Comparison of ENCODE assay signal across 9 cellular contexts in genomic region chr20:17964632-17965031, GRCh38. TPM values are rescaled to one million over a fixed set of nuclear protein-coding genes. Genes with fewer than 3 reads are reported as not detected.
A peak's percentile ranks its signal among the peaks of the same experiment; 100 is the strongest.
DNase-seq lines count a peak whose midpoint lies in the region; TF ChIP-seq lines count a peak whose summit lies in the region.
"Had no signal": no experiment of that assay in that cellular context is flagged by ENCODE, and none has a peak within 500 bp of the region (broad histone marks: within the 10 kb centered on the region; RNA-seq: fewer than 3 reads in every experiment).

No MANE protein-coding gene starts in this region.

- no peaks in the 10 kb centered on the region for H3K36me3 ChIP-seq in CD8-positive, alpha-beta memory T cell (ENCODE audit: insufficient read depth, low read length)
- H3K36me3 ChIP-seq in MM.1S (replicated peaks; ENCODE audit: insufficient read depth, low read length) (peaks cover 17% of the 10 kb centered on the region; the same call in 1 of the 2 replicates), ectodermal cell (ENCODE audit: control insufficient read depth, insufficient read depth, low read length) (no peaks in the 10 kb centered on the region), neural progenitor cell (peaks cover 3% of the 10 kb centered on the region)
- H3K36me3 ChIP-seq: thoracic aorta had no signal

- CTCF ChIA-PET in CD8-positive, alpha-beta memory T cell (lab: Charles Lee), result interaction anchor here (1.1 to 4.1 kb wide), 5 partner anchors 10 to 284 kb away, joined by 3 to 22 read pairs (median 11); partner anchors contain the start of gene RRBP1

- no peaks in the 10 kb centered on the region for H3K9me3 ChIP-seq in CD8-positive, alpha-beta memory T cell (ENCODE audit: low read length)
- H3K9me3 ChIP-seq in MM.1S (replicated peaks; ENCODE audit: insufficient read depth, low read length) (no peaks in the 10 kb centered on the region), ectodermal cell (ENCODE audit: control insufficient read depth, low read length) (no peaks in the 10 kb centered on the region), neural progenitor cell (ENCODE audit: low read depth) (no peaks in the 10 kb centered on the region)
- H3K9me3 ChIP-seq: thoracic aorta had no signal

- peak overlapping the region; percentile 90 to 98 (median 96) for H3K27ac Mint-ChIP-seq in CD8-positive, alpha-beta memory T cell
- H3K27ac Mint-ChIP-seq in neural progenitor cell, result no peak overlapping the region

- no peak for DNase-seq in CD8-positive, alpha-beta memory T cell
- DNase-seq in MM.1S, result no peak
- no peak for DNase-seq in neural progenitor cell (ENCODE audit: low spot score)
- no peak for DNase-seq in NCI-H2196 (lab: John Stamatoyannopoulos, UW; ENCODE audit: unreplicated experiment)
- DNase-seq in pons (ENCODE audit: low spot score), result no peak
- DNase-seq in NCI-H2107 treated with DMSO at 0.1 percent for 48 hours (lab: John Stamatoyannopoulos, UW; ENCODE audit: unreplicated experiment), result no peak
- DNase-seq in DMS153 (lab: John Stamatoyannopoulos, UW), result no peak

- H3K4me2 ChIP-seq in MM.1S (ENCODE audit: low read depth, low read length), result peak overlapping the region; percentile 99
- peak overlapping the region; percentile 95 for H3K4me2 ChIP-seq in neural progenitor cell

- peaks cover 61% of the 10 kb centered on the region for H4K20me1 ChIP-seq in MM.1S (ENCODE audit: insufficient read depth, low read length)
- H4K20me1 ChIP-seq in neural progenitor cell (ENCODE audit: low read depth), result peaks cover 84% of the 10 kb centered on the region

- H2AFZ ChIP-seq in MM.1S (ENCODE audit: low read length), result no peak overlapping the region
- no peak overlapping the region for H2AFZ ChIP-seq in neural progenitor cell (replicated peaks)

- H3F3A ChIP-seq in MM.1S (ENCODE audit: insufficient read depth, low read length) (peaks cover 60% of the 10 kb centered on the region), neural progenitor cell (ENCODE audit: low read depth) (peaks cover 45% of the 10 kb centered on the region)

- H3K9ac ChIP-seq in MM.1S (ENCODE audit: low read length), result peak overlapping the region; percentile 99; the same call in 1 of the 2 replicates
- no peak overlapping the region for H3K9ac ChIP-seq in neural progenitor cell

- H3K27me3 Mint-ChIP-seq in CD8-positive, alpha-beta memory T cell, result no peaks in the 10 kb centered on the region
- no peaks in the 10 kb centered on the region for H3K27me3 Mint-ChIP-seq in neural progenitor cell (ENCODE audit: insufficient read depth, low read depth)

- H3K27me3 ChIP-seq in CD8-positive, alpha-beta memory T cell (ENCODE audit: insufficient read depth, low read length, poor library complexity, severe bottlenecking), result no peaks in the 10 kb centered on the region
- no peaks in the 10 kb centered on the region for H3K27me3 ChIP-seq in MM.1S (replicated peaks; ENCODE audit: insufficient read depth, low read length)
- no peaks in the 10 kb centered on the region for H3K27me3 ChIP-seq in ectodermal cell (ENCODE audit: control insufficient read depth, insufficient read depth, low read length, poor library complexity, severe bottlenecking)
- no peaks in the 10 kb centered on the region for H3K27me3 ChIP-seq in neural progenitor cell

- H3K79me2 ChIP-seq in MM.1S (ENCODE audit: low read length), result peaks cover 94% of the 10 kb centered on the region
- H3K79me2 ChIP-seq in neural progenitor cell (ENCODE audit: low read depth), result peaks cover 97% of the 10 kb centered on the region

- peak overlapping the region; percentile 84 to 97 (median 94) for H3K4me3 Mint-ChIP-seq in CD8-positive, alpha-beta memory T cell
- peak overlapping the region; percentile 8 for H3K4me3 Mint-ChIP-seq in neural progenitor cell

- TF ChIP-seq CTCF in MM.1S (IDR thresholded peaks at IDR 0.05; ENCODE audit: low read length) (no peak), neural progenitor cell (IDR thresholded peaks at IDR 0.05) (no peak)

- peaks cover 60% of the 10 kb centered on the region for H3K4me1 ChIP-seq in CD8-positive, alpha-beta memory T cell (ENCODE audit: insufficient read depth, low read length)
- H3K4me1 ChIP-seq in MM.1S (ENCODE audit: low read length), result peaks cover 55% of the 10 kb centered on the region
- peaks cover 23% of the 10 kb centered on the region for H3K4me1 ChIP-seq in ectodermal cell (ENCODE audit: control insufficient read depth, insufficient read depth, low read length)
- peaks cover 49% of the 10 kb centered on the region for H3K4me1 ChIP-seq in neural progenitor cell

- no peaks in the 10 kb centered on the region for H3K9me3 Mint-ChIP-seq in CD8-positive, alpha-beta memory T cell
- H3K9me3 Mint-ChIP-seq in neural progenitor cell, result no peaks in the 10 kb centered on the region

- H3K27ac ChIP-seq in CD8-positive, alpha-beta memory T cell (ENCODE audit: low read depth, low read length), result peak overlapping the region; percentile 49
- H3K27ac ChIP-seq in MM.1S (ENCODE audit: low read length) (peak overlapping the region; percentile 3; the same call in 1 of the 2 replicates), ectodermal cell (ENCODE audit: insufficient read depth, low read depth, low read length, poor library complexity, severe bottlenecking) (no peak overlapping the region), neural progenitor cell (no peak overlapping the region)

- H3K9me2 ChIP-seq in MM.1S (replicated peaks; ENCODE audit: insufficient read depth, low read length), result no peaks in the 10 kb centered on the region

- peak overlapping the region; percentile 95 for H3K4me3 ChIP-seq in CD8-positive, alpha-beta memory T cell (ENCODE audit: low read length)
- H3K4me3 ChIP-seq in MM.1S (ENCODE audit: low read length) (peak overlapping the region; percentile 97; the same call in 1 of the 2 replicates), ectodermal cell (ENCODE audit: insufficient read depth, low read depth, low read length) (peak overlapping the region; percentile 98), neural progenitor cell (peak overlapping the region; percentile 88)

- 54 to 63% methylated on average over 3 of the region's 3 CpGs for WGBS in ectodermal cell, 2 experiments

- H3K36me3 Mint-ChIP-seq in CD8-positive, alpha-beta memory T cell, result peaks cover 0 to 27% (median 2%) of the 10 kb centered on the region in 3 donors
- peaks cover 19% of the 10 kb centered on the region for H3K36me3 Mint-ChIP-seq in neural progenitor cell

- H3K4me1 Mint-ChIP-seq in CD8-positive, alpha-beta memory T cell, result peaks cover 71 to 82% (median 76%) of the 10 kb centered on the region in 3 donors
- peaks cover 57% of the 10 kb centered on the region for H3K4me1 Mint-ChIP-seq in neural progenitor cell

- POLR2A ChIA-PET in CD8-positive, alpha-beta memory T cell (lab: Charles Lee), result interaction anchor here (0.6 kb wide), 1 partner anchor 8 kb away, joined by 5 read pairs; no protein-coding TSS in a partner anchor

RNA-seq across cellular contexts. Expression of gene SNX5, which starts 4.0 kb away (rescaled TPM):
- 100 to 1,000 TPM; 174 to 191 TPM for total RNA-seq in CD8-positive, alpha-beta memory T cell
- 89.0 TPM for polyA plus RNA-seq in CD8-positive, alpha-beta memory T cell
- polyA plus RNA-seq in ectodermal cell (2013, experiment 1 of 4), result 165 TPM
- 165 TPM for polyA plus RNA-seq in ectodermal cell (2013, experiment 2 of 4)
- 156 TPM for polyA plus RNA-seq in ectodermal cell (2013, experiment 3 of 4)
- polyA plus RNA-seq in ectodermal cell (2013, experiment 4 of 4), result 159 TPM
- total RNA-seq in neural progenitor cell (ENCODE audit: low replicate concordance), result 156 and 226 TPM in 2 replicates

RNA-seq across cellular contexts. Expression of gene MGME1, which starts 4.2 kb away (rescaled TPM):
- total RNA-seq in CD8-positive, alpha-beta memory T cell, result 10 to 100 TPM; 29.2 to 31.8 TPM
- polyA plus RNA-seq in CD8-positive, alpha-beta memory T cell, result 11.9 TPM
- 57.5 TPM for polyA plus RNA-seq in ectodermal cell (2013, experiment 1 of 4)
- 51.5 TPM for polyA plus RNA-seq in ectodermal cell (2013, experiment 2 of 4)
- 46.2 TPM for polyA plus RNA-seq in ectodermal cell (2013, experiment 3 of 4)
- 39.1 TPM for polyA plus RNA-seq in ectodermal cell (2013, experiment 4 of 4)
- 57.2 and 87.2 TPM in 2 replicates for total RNA-seq in neural progenitor cell (ENCODE audit: low replicate concordance)

Comparison
In these comparisons a context has a peak if more than half of its experiments do, and no peak if none do; other contexts are left out.
1. H3K27ac ChIP-seq: peak in CD8-positive, alpha-beta memory T cell (single experiment) and MM.1S (single experiment); none in ectodermal cell (single experiment) and neural progenitor cell (single experiment).
2. Peak in every context shown above with its lines, with median percentiles within 50 percentile points of each other: H3K4me3 ChIP-seq.